2 cellular contexts compared by ENCODE assay signal in the genomic region with DNA sequence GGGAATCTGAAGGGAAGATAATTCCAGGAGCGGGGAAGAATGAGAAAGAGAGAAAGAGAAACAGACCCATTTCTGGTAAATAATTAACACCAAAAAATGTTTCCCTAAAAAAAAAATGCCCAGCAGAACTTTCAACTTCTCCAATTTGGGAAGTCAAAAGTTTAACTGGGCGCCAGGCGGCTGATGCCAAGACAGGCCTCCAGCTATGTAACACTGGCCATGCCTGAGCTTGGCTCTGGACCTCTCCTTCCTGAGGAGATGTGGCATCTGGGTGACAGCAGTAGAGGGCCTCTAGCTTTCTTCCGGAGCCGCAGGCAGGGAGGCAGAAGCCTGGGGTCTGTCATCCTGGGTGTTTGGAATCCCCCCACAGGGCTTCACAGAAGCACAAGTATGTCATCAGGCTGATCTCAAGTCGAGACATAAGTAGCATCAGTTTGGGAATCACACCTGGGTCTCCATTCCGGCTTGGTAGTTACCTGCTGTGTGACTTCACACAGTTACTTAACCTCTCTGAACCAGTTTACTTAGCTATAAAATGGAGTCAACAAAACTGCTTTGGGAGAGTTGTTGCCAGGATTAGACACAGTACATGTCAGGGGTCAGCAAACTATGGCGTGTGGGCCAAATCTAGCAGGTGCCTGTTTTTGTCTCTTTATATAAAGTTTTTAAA.
A peak's percentile ranks its signal among the peaks of the same experiment; 100 is the strongest.
TF ChIP-seq lines count a peak whose summit lies in the region.

No MANE protein-coding gene starts in this region.

TF ChIP-seq in GM23338, 12 proteins besides CTCF, POLR2A, EP300 and RAD21 (continued from another document):
- no peak for TF ChIP-seq EZH2 (IDR thresholded peaks at IDR 0.05; ENCODE audit: low read depth, unreplicated experiment)
- TF ChIP-seq NANOG (IDR thresholded peaks at IDR 0.05; ENCODE audit: borderline replicate concordance) = no peak
- no peak for TF ChIP-seq EZH2phosphoT487 (IDR thresholded peaks at IDR 0.05; ENCODE audit: unreplicated experiment)
TF ChIP-seq in GM23338: peak in this region for 0.

TF ChIP-seq in HepG2, 621 proteins besides CTCF, POLR2A, EP300 and RAD21 (continued from another document):
- TF ChIP-seq, protein P1, sequence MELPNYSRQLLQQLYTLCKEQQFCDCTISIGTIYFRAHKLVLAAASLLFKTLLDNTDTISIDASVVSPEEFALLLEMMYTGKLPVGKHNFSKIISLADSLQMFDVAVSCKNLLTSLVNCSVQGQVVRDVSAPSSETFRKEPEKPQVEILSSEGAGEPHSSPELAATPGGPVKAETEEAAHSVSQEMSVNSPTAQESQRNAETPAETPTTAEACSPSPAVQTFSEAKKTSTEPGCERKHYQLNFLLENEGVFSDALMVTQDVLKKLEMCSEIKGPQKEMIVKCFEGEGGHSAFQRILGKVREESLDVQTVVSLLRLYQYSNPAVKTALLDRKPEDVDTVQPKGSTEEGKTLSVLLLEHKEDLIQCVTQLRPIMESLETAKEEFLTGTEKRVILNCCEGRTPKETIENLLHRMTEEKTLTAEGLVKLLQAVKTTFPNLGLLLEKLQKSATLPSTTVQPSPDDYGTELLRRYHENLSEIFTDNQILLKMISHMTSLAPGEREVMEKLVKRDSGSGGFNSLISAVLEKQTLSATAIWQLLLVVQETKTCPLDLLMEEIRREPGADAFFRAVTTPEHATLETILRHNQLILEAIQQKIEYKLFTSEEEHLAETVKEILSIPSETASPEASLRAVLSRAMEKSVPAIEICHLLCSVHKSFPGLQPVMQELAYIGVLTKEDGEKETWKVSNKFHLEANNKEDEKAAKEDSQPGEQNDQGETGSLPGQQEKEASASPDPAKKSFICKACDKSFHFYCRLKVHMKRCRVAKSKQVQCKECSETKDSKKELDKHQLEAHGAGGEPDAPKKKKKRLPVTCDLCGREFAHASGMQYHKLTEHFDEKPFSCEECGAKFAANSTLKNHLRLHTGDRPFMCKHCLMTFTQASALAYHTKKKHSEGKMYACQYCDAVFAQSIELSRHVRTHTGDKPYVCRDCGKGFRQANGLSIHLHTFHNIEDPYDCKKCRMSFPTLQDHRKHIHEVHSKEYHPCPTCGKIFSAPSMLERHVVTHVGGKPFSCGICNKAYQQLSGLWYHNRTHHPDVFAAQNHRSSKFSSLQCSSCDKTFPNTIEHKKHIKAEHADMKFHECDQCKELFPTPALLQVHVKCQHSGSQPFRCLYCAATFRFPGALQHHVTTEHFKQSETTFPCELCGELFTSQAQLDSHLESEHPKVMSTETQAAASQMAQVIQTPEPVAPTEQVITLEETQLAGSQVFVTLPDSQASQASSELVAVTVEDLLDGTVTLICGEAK (IDR thresholded peaks at IDR 0.05) = no peak
- TF ChIP-seq, protein P1 (CRISPR knock-in tag; IDR thresholded peaks at IDR 0.05) = peak; percentile 36; the same call in 1 of the 2 replicates
- TF ChIP-seq PLRG1 (conservative IDR thresholded peaks at IDR 0.05) (no peak), RCOR2 (CRISPR knock-in tag; IDR thresholded peaks at IDR 0.05) (peak; percentile 40; the same call in 1 of the 2 replicates), ZNF788 (CRISPR knock-in tag; IDR thresholded peaks at IDR 0.05; ENCODE audit: borderline replicate concordance) (no peak), HDAC2 (CRISPR knock-in tag; IDR thresholded peaks at IDR 0.05) (0 out of 2 replicates have a peak, but pooled peaks have one; percentile 5), ZNF768 (CRISPR knock-in tag; IDR thresholded peaks at IDR 0.05) (peak; percentile 98), NFKBIZ (CRISPR knock-in tag; IDR thresholded peaks at IDR 0.05) (no peak), CBX5 (CRISPR knock-in tag; IDR thresholded peaks at IDR 0.05; ENCODE audit: borderline replicate concordance) (no peak), KDM5B (CRISPR knock-in tag; IDR thresholded peaks at IDR 0.05; ENCODE audit: borderline replicate concordance) (no peak), POLR2G (IDR thresholded peaks at IDR 0.05; ENCODE audit: low read depth, low read length) (no peak), MAZ (IDR thresholded peaks at IDR 0.05; ENCODE audit: borderline replicate concordance, low read depth, low read length) (no peak), MAZ (CRISPR knock-in tag; IDR thresholded peaks at IDR 0.05; ENCODE audit: low read depth) (peak; percentile 11; the same call in 1 of the 2 replicates)
- TF ChIP-seq, protein P2, sequence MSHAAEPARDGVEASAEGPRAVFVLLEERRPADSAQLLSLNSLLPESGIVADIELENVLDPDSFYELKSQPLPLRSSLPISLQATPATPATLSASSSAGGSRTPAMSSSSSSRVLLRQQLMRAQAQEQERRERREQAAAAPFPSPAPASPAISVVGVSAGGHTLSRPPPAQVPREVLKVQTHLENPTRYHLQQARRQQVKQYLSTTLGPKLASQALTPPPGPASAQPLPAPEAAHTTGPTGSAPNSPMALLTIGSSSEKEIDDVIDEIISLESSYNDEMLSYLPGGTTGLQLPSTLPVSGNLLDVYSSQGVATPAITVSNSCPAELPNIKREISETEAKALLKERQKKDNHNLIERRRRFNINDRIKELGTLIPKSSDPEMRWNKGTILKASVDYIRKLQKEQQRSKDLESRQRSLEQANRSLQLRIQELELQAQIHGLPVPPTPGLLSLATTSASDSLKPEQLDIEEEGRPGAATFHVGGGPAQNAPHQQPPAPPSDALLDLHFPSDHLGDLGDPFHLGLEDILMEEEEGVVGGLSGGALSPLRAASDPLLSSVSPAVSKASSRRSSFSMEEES (CRISPR knock-in tag; IDR thresholded peaks at IDR 0.05) = 0 out of 2 replicates have a peak, but pooled peaks have one; percentile 4
- TF ChIP-seq, protein P3, sequence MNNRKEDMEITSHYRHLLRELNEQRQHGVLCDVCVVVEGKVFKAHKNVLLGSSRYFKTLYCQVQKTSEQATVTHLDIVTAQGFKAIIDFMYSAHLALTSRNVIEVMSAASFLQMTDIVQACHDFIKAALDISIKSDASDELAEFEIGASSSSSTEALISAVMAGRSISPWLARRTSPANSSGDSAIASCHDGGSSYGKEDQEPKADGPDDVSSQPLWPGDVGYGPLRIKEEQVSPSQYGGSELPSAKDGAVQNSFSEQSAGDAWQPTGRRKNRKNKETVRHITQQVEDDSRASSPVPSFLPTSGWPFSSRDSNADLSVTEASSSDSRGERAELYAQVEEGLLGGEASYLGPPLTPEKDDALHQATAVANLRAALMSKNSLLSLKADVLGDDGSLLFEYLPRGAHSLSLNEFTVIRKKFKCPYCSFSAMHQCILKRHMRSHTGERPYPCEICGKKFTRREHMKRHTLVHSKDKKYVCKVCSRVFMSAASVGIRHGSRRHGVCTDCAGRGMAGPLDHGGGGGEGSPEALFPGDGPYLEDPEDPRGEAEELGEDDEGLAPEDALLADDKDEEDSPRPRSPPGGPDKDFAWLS (CRISPR knock-in tag; IDR thresholded peaks at IDR 0.05; ENCODE audit: borderline replicate concordance) = no peak
- TF ChIP-seq, protein P4, sequence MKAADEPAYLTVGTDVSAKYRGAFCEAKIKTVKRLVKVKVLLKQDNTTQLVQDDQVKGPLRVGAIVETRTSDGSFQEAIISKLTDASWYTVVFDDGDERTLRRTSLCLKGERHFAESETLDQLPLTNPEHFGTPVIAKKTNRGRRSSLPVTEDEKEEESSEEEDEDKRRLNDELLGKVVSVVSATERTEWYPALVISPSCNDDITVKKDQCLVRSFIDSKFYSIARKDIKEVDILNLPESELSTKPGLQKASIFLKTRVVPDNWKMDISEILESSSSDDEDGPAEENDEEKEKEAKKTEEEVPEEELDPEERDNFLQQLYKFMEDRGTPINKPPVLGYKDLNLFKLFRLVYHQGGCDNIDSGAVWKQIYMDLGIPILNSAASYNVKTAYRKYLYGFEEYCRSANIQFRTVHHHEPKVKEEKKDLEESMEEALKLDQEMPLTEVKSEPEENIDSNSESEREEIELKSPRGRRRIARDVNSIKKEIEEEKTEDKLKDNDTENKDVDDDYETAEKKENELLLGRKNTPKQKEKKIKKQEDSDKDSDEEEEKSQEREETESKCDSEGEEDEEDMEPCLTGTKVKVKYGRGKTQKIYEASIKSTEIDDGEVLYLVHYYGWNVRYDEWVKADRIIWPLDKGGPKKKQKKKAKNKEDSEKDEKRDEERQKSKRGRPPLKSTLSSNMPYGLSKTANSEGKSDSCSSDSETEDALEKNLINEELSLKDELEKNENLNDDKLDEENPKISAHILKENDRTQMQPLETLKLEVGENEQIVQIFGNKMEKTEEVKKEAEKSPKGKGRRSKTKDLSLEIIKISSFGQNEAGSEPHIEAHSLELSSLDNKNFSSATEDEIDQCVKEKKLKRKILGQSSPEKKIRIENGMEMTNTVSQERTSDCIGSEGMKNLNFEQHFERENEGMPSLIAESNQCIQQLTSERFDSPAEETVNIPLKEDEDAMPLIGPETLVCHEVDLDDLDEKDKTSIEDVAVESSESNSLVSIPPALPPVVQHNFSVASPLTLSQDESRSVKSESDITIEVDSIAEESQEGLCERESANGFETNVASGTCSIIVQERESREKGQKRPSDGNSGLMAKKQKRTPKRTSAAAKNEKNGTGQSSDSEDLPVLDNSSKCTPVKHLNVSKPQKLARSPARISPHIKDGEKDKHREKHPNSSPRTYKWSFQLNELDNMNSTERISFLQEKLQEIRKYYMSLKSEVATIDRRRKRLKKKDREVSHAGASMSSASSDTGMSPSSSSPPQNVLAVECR (CRISPR knock-in tag; IDR thresholded peaks at IDR 0.05; ENCODE audit: borderline replicate concordance) = no peak
- TF ChIP-seq, protein P5, sequence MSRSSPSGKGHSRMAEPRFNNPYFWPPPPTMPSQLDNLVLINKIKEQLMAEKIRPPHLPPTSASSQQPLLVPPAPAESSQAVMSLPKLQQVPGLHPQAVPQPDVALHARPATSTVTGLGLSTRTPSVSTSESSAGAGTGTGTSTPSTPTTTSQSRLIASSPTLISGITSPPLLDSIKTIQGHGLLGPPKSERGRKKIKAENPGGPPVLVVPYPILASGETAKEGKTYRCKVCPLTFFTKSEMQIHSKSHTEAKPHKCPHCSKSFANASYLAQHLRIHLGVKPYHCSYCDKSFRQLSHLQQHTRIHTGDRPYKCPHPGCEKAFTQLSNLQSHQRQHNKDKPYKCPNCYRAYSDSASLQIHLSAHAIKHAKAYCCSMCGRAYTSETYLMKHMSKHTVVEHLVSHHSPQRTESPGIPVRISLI (CRISPR knock-in tag; IDR thresholded peaks at IDR 0.05; ENCODE audit: borderline replicate concordance) = peak; percentile 54; the same call in 1 of the 2 replicates
